ENCODE assay signal across 1 cellular context in the genomic region with DNA sequence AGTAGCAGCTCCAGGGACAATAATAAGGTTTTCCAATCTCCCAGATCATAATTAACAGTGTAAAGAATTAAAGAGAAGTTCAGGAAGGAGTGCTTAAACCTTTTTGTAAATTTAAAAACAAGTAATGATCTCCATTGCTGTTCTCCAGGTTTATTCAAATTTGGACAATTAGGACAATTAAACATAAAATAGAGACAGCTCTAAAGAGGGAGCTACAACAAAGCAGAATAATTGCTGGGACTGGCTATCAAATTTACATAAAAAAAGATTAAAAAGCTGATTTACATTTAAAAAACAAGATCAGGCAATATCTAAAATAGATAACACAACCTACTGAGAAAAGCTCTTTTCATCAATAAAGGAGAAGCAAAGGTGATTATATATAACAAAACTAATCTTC.
TF ChIP-seq lines count a peak whose summit lies in the region.

No MANE protein-coding gene starts in this region.

TF ChIP-seq in WTC11, 78 proteins besides CTCF, POLR2A, EP300 and RAD21 (continued from another document):
- TF ChIP-seq, protein P1, sequence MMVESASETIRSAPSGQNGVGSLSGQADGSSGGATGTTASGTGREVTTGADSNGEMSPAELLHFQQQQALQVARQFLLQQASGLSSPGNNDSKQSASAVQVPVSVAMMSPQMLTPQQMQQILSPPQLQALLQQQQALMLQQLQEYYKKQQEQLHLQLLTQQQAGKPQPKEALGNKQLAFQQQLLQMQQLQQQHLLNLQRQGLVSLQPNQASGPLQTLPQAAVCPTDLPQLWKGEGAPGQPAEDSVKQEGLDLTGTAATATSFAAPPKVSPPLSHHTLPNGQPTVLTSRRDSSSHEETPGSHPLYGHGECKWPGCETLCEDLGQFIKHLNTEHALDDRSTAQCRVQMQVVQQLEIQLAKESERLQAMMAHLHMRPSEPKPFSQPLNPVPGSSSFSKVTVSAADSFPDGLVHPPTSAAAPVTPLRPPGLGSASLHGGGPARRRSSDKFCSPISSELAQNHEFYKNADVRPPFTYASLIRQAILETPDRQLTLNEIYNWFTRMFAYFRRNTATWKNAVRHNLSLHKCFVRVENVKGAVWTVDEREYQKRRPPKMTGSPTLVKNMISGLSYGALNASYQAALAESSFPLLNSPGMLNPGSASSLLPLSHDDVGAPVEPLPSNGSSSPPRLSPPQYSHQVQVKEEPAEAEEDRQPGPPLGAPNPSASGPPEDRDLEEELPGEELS (CRISPR knock-in tag; IDR thresholded peaks at IDR 0.05), result no peak
